1 cellular context compared by ENCODE assay signal in genomic region chr12:2739832-2740641, GRCh38.
TF ChIP-seq lines count a peak whose summit lies in the region.

No MANE protein-coding gene starts in this region.

TF ChIP-seq in GM12878, 131 proteins besides CTCF, POLR2A, EP300 and RAD21 (continued from another document):
- TF ChIP-seq E2F8 (IDR thresholded peaks at IDR 0.05; ENCODE audit: low read depth, partially characterized antibody) (no peak), ZNF207 (IDR thresholded peaks at IDR 0.05; ENCODE audit: borderline replicate concordance) (no peak)
